Comparison of ENCODE assay signal across 8 cellular contexts in genomic region chr5:168529361-168530234, GRCh38. TPM values are rescaled to one million over a fixed set of nuclear protein-coding genes. Genes with fewer than 3 reads are reported as not detected.
DNase-seq lines count a peak whose midpoint lies in the region; ATAC-seq and TF ChIP-seq lines count a peak whose summit lies in the region.

No MANE protein-coding gene starts in this region.

- TF ChIP-seq CTCF in ascending aorta (IDR thresholded peaks at IDR 0.05), result no peak

- peak overlapping the region; percentile 39 to 66 for H3K4me3 ChIP-seq in ascending aorta
- H3K4me3 ChIP-seq in thymus (ENCODE audit: low read length), result peak overlapping the region; percentile 46
- no peak overlapping the region for H3K4me3 ChIP-seq in effector memory CD4-positive, alpha-beta T cell (ENCODE audit: insufficient read depth, low read depth, low read length, poor library complexity, severe bottlenecking)

- no peaks in the 10 kb centered on the region for H3K4me1 ChIP-seq in ascending aorta
- H3K4me1 ChIP-seq in thymus (ENCODE audit: control insufficient read depth, insufficient read depth, low read length), result peaks cover 2% of the 10 kb centered on the region
- no peaks in the 10 kb centered on the region for H3K4me1 ChIP-seq in effector memory CD4-positive, alpha-beta T cell (ENCODE audit: control insufficient read depth, insufficient read depth, low read length, poor library complexity, severe bottlenecking)

- H3K27ac ChIP-seq in ascending aorta (no peak overlapping the region), thymus (ENCODE audit: low read depth) (no peak overlapping the region)
- no peak overlapping the region for H3K27ac ChIP-seq in effector memory CD4-positive, alpha-beta T cell (ENCODE audit: insufficient read depth, low read length, poor library complexity, severe bottlenecking)

- 19% methylated on average over 126 of the region's 127 CpGs for WGBS in thymus

- ATAC-seq in HG03196 (IDR thresholded peaks at IDR 0.05; ENCODE audit: unreplicated experiment) (no peak), HG03280 (IDR thresholded peaks at IDR 0.05; ENCODE audit: unreplicated experiment) (no peak)

- H3K27me3 ChIP-seq in ascending aorta (peaks cover 4% of the 10 kb centered on the region), thymus (ENCODE audit: control insufficient read depth, insufficient read depth) (peaks cover 32% of the 10 kb centered on the region)
- H3K27me3 ChIP-seq in effector memory CD4-positive, alpha-beta T cell (replicated peaks; ENCODE audit: control insufficient read depth, insufficient read depth, low read length, poor library complexity, severe bottlenecking), result peaks cover 7% of the 10 kb centered on the region

- peak; percentile 9 for DNase-seq in activated T-cell treated with anti-CD3 and anti-CD28 coated beads for 4 hours
- no peak for DNase-seq in activated T-cell treated with anti-CD3 and anti-CD28 coated beads, Interleukin-2, amount 50 U/mL, for 1 hour
- DNase-seq in ascending aorta (ENCODE audit: low spot score in 2 of 2), result no peak
- peak; percentile 64 for DNase-seq in left kidney (ENCODE audit: low read depth, low spot score)
- no peak for DNase-seq in effector memory CD4-positive, alpha-beta T cell

- H3K36me3 ChIP-seq in ascending aorta (no peaks in the 10 kb centered on the region), thymus (ENCODE audit: control insufficient read depth, insufficient read depth) (no peaks in the 10 kb centered on the region)
- no peaks in the 10 kb centered on the region for H3K36me3 ChIP-seq in effector memory CD4-positive, alpha-beta T cell (ENCODE audit: control insufficient read depth, insufficient read depth, low read length)

- no peaks in the 10 kb centered on the region for H3K9me3 ChIP-seq in ascending aorta
- no peaks in the 10 kb centered on the region for H3K9me3 ChIP-seq in thymus (ENCODE audit: control insufficient read depth)
- H3K9me3 ChIP-seq in effector memory CD4-positive, alpha-beta T cell (ENCODE audit: control insufficient read depth, low read length), result no peaks in the 10 kb centered on the region

- intact Hi-C loops in ascending aorta (cut with DNase I), result no loop called here

RNA-seq across cellular contexts. Expression of gene FBLL1, which starts 0.5 kb away (rescaled TPM):
- total RNA-seq in ascending aorta, result not detected
- polyA plus RNA-seq in thymus, result 0.87 TPM

RNA-seq across cellular contexts. Expression of gene RARS1, which starts 43.3 kb away (rescaled TPM):
- 24.5 TPM for total RNA-seq in ascending aorta
- 42.1 TPM for polyA plus RNA-seq in thymus

RNA-seq across cellular contexts. Expression of gene PANK3, which starts 49.6 kb away (rescaled TPM):
- 20.9 TPM for total RNA-seq in ascending aorta
- polyA plus RNA-seq in thymus, result 7.3 TPM

Comparison
In these comparisons a context has a peak if more than half of its experiments do, and no peak if none do; other contexts are left out.
1. DNase-seq: peak in activated T-cell treated with anti-CD3 and anti-CD28 coated beads for 4 hours (single experiment) and left kidney (single experiment); none in activated T-cell treated with anti-CD3 and anti-CD28 coated beads, Interleukin-2, amount 50 U/mL, for 1 hour (single experiment), ascending aorta (0 of 2) and effector memory CD4-positive, alpha-beta T cell (0 of 3).